ENCODE assay signal across 4 cellular contexts in the genomic region with DNA sequence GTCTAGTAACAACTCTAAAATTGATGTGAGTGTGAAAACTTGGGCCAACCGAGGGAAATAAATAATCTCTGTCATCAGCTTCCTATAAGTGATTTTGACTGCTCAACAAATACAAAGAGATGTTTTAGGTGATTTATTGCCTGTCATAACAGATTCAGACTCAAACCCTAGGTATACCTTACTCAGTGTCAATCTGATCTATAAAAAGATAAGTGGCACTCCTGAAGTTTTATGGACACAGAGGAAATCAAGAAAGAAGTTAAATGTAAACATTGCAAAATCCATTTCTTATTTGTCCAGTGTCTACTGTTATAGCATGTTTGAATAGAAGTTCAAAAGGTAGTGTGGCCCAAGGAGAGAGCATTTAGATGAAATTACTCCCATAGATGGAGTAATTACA. TPM values are rescaled to one million over a fixed set of nuclear protein-coding genes. Genes with fewer than 3 reads are reported as not detected.
"Had no signal": no experiment of that assay in that cellular context is flagged by ENCODE, and none has a peak within 500 bp of the region (broad histone marks: within the 10 kb centered on the region; RNA-seq: fewer than 3 reads in every experiment).

No MANE protein-coding gene starts in this region.

RNA-seq across cellular contexts. Expression of gene TYR, which starts 30.4 kb away (rescaled TPM):
- total RNA-seq: LHCN-M2; Right ventricle myocardium superior; SJSA1; T-helper 1 cell treated with Interleukin-12 subunit alpha and Interleukin-12 subunit beta and Interleukin-4 antibody, amounts not matched to agents 30 ng/mL and 1 ng/mL, for 36 hours had no signal
